Comparison of ENCODE assay signal across 8 cellular contexts in the genomic region with DNA sequence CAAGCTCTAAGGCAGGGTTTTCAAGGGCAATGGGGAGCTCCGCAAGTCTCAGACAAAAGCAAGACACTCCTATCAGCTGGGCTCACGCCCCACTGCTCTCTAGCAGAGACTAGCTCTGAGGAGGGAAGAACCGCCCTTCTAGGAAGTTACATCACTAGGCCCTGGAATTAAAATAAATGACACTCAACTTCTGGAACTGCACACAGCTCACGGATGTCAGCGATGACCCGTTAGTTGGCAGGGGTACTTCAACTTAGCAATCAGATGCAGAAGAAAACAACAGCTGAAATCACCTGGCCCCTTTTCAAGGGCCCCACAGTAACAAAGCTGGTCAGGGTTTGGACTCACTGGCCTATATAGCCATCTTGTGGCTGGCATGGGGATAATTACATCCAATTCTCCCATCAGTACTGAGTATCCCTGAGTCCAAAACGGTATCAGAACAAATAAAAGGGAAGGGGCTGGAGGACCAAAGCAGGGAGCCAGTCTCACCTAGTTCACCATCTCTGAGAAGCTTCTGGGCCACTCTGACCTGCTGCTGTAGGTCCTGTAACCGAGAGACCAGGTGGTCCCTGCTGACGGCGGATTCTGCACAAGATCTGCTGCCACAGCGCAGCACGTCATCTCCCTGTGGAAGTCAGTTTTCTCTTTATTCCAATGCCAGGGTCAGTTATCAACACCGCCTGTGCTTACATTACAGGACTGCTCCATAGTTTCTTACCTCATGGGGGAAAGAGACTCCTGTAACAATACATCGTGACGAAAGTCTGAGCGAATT. TPM values are rescaled to one million over a fixed set of nuclear protein-coding genes. Genes with fewer than 3 reads are reported as not detected.
DNase-seq lines count a peak whose midpoint lies in the region; ATAC-seq and TF ChIP-seq lines count a peak whose summit lies in the region.

No MANE protein-coding gene starts in this region.

- POLR2A ChIA-PET in activated CD8-positive, alpha-beta T cell treated with anti-CD3 and anti-CD28 coated beads for 36 hours (lab: Charles Lee): interaction anchor here (0.6 to 1.1 kb wide), 2 partner anchors 15 to 53 kb away, joined by 3 read pairs; no protein-coding TSS in a partner anchor

- H3K4me1 Mint-ChIP-seq in activated CD8-positive, alpha-beta T cell treated with anti-CD3 and anti-CD28 coated beads for 36 hours (ENCODE audit: low read depth): no peaks in the 10 kb centered on the region

- intact Hi-C loops in activated CD8-positive, alpha-beta T cell treated with anti-CD3 and anti-CD28 coated beads for 36 hours (cut with micrococcal nuclease): no loop called here

- peak; percentile 20 for TF ChIP-seq CTCF in activated CD8-positive, alpha-beta T cell treated with anti-CD3 and anti-CD28 coated beads for 36 hours (IDR thresholded peaks at IDR 0.05)

- no peak overlapping the region for H3K4me3 Mint-ChIP-seq in activated CD8-positive, alpha-beta T cell treated with anti-CD3 and anti-CD28 coated beads for 36 hours

- H3K36me3 Mint-ChIP-seq in activated CD8-positive, alpha-beta T cell treated with anti-CD3 and anti-CD28 coated beads for 36 hours (ENCODE audit: low read depth): peaks cover 36% of the 10 kb centered on the region

- H3K27me3 Mint-ChIP-seq in activated CD8-positive, alpha-beta T cell treated with anti-CD3 and anti-CD28 coated beads for 36 hours: no peaks in the 10 kb centered on the region

- ATAC-seq in activated CD8-positive, alpha-beta T cell treated with anti-CD3 and anti-CD28 coated beads for 36 hours: no peak
- ATAC-seq in GM21423 (IDR thresholded peaks at IDR 0.05; ENCODE audit: unreplicated experiment): no peak
- no peak for ATAC-seq in GM18870 (IDR thresholded peaks at IDR 0.05; ENCODE audit: unreplicated experiment)

- DNase-seq in D341Med (ENCODE audit: low spot score) (peak; percentile 55), HuH-7 (ENCODE audit: low spot score) (peak; percentile 76), globus pallidus (ENCODE audit: low spot score) (peak; percentile 47), pons (ENCODE audit: low spot score) (peak; percentile 75)
- no peak for DNase-seq in activated CD8-positive, alpha-beta T cell treated with anti-CD3 and anti-CD28 coated beads for 36 hours
- no peak for DNase-seq in effector CD4-positive, alpha-beta T cell

- CTCF ChIA-PET in activated CD8-positive, alpha-beta T cell treated with anti-CD3 and anti-CD28 coated beads for 36 hours (lab: Charles Lee): interaction anchor here (0.7 to 3.3 kb wide), 8 partner anchors 10 to 115 kb away, joined by 3 to 16 read pairs (median 4); a partner anchor contains a TSS

- H3K9me3 Mint-ChIP-seq in activated CD8-positive, alpha-beta T cell treated with anti-CD3 and anti-CD28 coated beads for 36 hours: no peaks in the 10 kb centered on the region

- no peak overlapping the region for H3K27ac Mint-ChIP-seq in activated CD8-positive, alpha-beta T cell treated with anti-CD3 and anti-CD28 coated beads for 36 hours

RNA-seq across cellular contexts. Expression of a gene that starts 22.2 kb away (rescaled TPM):
- total RNA-seq in activated CD8-positive, alpha-beta T cell treated with anti-CD3 and anti-CD28 coated beads for 36 hours: 1 to 10 TPM; 6.8 to 6.9 TPM

RNA-seq across cellular contexts. Expression of a gene that starts 41.4 kb away (rescaled TPM):
- under 1 TPM; 0.11 to 0.18 TPM for total RNA-seq in activated CD8-positive, alpha-beta T cell treated with anti-CD3 and anti-CD28 coated beads for 36 hours

RNA-seq across cellular contexts. Expression of a gene that starts 45.7 kb away (rescaled TPM):
- 10 to 100 TPM; 22.2 to 22.7 TPM for total RNA-seq in activated CD8-positive, alpha-beta T cell treated with anti-CD3 and anti-CD28 coated beads for 36 hours

RNA-seq across cellular contexts. Expression of a gene that starts 45.8 kb away (rescaled TPM):
- 100 to 1,000 TPM; 189 to 197 TPM for total RNA-seq in activated CD8-positive, alpha-beta T cell treated with anti-CD3 and anti-CD28 coated beads for 36 hours

RNA-seq across cellular contexts. Expression of a gene that starts 59.5 kb away (rescaled TPM):
- total RNA-seq in activated CD8-positive, alpha-beta T cell treated with anti-CD3 and anti-CD28 coated beads for 36 hours: 1 to 10 TPM; 7.0 to 8.0 TPM

Comparison
In these comparisons a context has a peak if more than half of its experiments do, and no peak if none do; other contexts are left out.
1. DNase-seq: peak in D341Med (single experiment), HuH-7 (single experiment), globus pallidus (single experiment) and pons (single experiment); none in activated CD8-positive, alpha-beta T cell treated with anti-CD3 and anti-CD28 coated beads for 36 hours (single experiment) and effector CD4-positive, alpha-beta T cell (single experiment).